ENCODE assay signal across 22 cellular contexts in genomic region chr1:53763461-53763860, GRCh38. TPM values are rescaled to one million over a fixed set of nuclear protein-coding genes. Genes with fewer than 3 reads are reported as not detected.
"Had no signal": no experiment of that assay in that cellular context is flagged by ENCODE, and none has a peak within 500 bp of the region (broad histone marks: within the 10 kb centered on the region; RNA-seq: fewer than 3 reads in every experiment).

No MANE protein-coding gene starts in this region.

- H3K4me1 ChIP-seq: neural progenitor cell, sigmoid colon, thyroid gland had no signal

- H3K4me3 ChIP-seq: dorsolateral prefrontal cortex, mucosa of descending colon, neural progenitor cell, ovary, sigmoid colon, thyroid gland had no signal

- H2AFZ ChIP-seq: neural progenitor cell had no signal

- H3K4me2 ChIP-seq: neural progenitor cell had no signal

- H3K27me3 ChIP-seq: dorsolateral prefrontal cortex, neural progenitor cell, ovary, sigmoid colon, thyroid gland had no signal

- H3K27ac ChIP-seq: dorsolateral prefrontal cortex, epithelial cell of prostate, neural progenitor cell, ovary, sigmoid colon, thyroid gland had no signal

- DNase-seq: activated B cell treated with CpG ODN at 0.5 μM for 24 hours; activated CD4-positive, alpha-beta memory T cell treated with anti-CD3 and anti-CD28 coated beads, Interleukin-2, amount 10 ng/mL, durations not matched to agents 7 days and 5 days; activated CD4-positive, alpha-beta T cell treated with anti-CD3 and anti-CD28 coated beads for 4 hours; activated CD8-positive, alpha-beta memory T cell treated with anti-CD3 and anti-CD28 coated beads, Interleukin-2, amount 10 ng/mL, durations not matched to agents 7 days and 5 days; activated naive CD8-positive, alpha-beta T cell treated with anti-CD3 and anti-CD28 coated beads for 36 hours; amniotic stem cell; dorsolateral prefrontal cortex; foreskin melanocyte; glutamatergic neuron; hippocampal formation; left cardiac atrium; mesenchymal stem cell; mucosa of descending colon; naive thymus-derived CD4-positive, alpha-beta T cell; ovary; sigmoid colon; stimulated activated CD8-positive, alpha-beta memory T cell treated with anti-CD3 and anti-CD28 coated beads, Interleukin-4, amount 100 ng/mL, for 48 hours; stimulated activated naive CD4-positive, alpha-beta T cell; thyroid gland had no signal

- H3K9ac ChIP-seq: neural progenitor cell had no signal

- H3K36me3 ChIP-seq: ovary, sigmoid colon, thyroid gland had no signal

- ATAC-seq: activated CD8-positive, alpha-beta memory T cell treated with anti-CD3 and anti-CD28 coated beads, Interleukin-2, amount 10 ng/mL, durations not matched to agents 7 days and 5 days; left cardiac atrium; mucosa of descending colon; naive thymus-derived CD4-positive, alpha-beta T cell had no signal

- H3K9me3 Mint-ChIP-seq: activated CD4-positive, alpha-beta memory T cell treated with anti-CD3 and anti-CD28 coated beads, Interleukin-2, amount 10 ng/mL, durations not matched to agents 7 days and 5 days; neural progenitor cell had no signal

- H3K9me3 ChIP-seq: mucosa of descending colon, ovary, sigmoid colon, thyroid gland had no signal

- H3K27ac Mint-ChIP-seq: activated B cell treated with CpG ODN at 0.5 μM for 24 hours; activated CD8-positive, alpha-beta memory T cell treated with anti-CD3 and anti-CD28 coated beads, Interleukin-2, amount 10 ng/mL, durations not matched to agents 7 days and 5 days; activated naive CD8-positive, alpha-beta T cell treated with anti-CD3 and anti-CD28 coated beads for 36 hours; neural progenitor cell had no signal

- H3K4me3 Mint-ChIP-seq: activated B cell treated with CpG ODN at 0.5 μM for 24 hours; activated CD4-positive, alpha-beta memory T cell treated with anti-CD3 and anti-CD28 coated beads, Interleukin-2, amount 10 ng/mL, durations not matched to agents 7 days and 5 days; activated CD8-positive, alpha-beta memory T cell treated with anti-CD3 and anti-CD28 coated beads, Interleukin-2, amount 10 ng/mL, durations not matched to agents 7 days and 5 days; activated naive CD8-positive, alpha-beta T cell treated with anti-CD3 and anti-CD28 coated beads for 36 hours; naive thymus-derived CD4-positive, alpha-beta T cell; neural progenitor cell had no signal

- H3K27me3 Mint-ChIP-seq: activated B cell treated with CpG ODN at 0.5 μM for 24 hours; activated CD4-positive, alpha-beta memory T cell treated with anti-CD3 and anti-CD28 coated beads, Interleukin-2, amount 10 ng/mL, durations not matched to agents 7 days and 5 days; activated CD8-positive, alpha-beta memory T cell treated with anti-CD3 and anti-CD28 coated beads, Interleukin-2, amount 10 ng/mL, durations not matched to agents 7 days and 5 days; activated naive CD8-positive, alpha-beta T cell treated with anti-CD3 and anti-CD28 coated beads for 36 hours; naive thymus-derived CD4-positive, alpha-beta T cell had no signal

- H3K4me1 Mint-ChIP-seq: neural progenitor cell had no signal

RNA-seq across cellular contexts. Expression of gene GLIS1, which starts 24.5 kb away (rescaled TPM):
- total RNA-seq: activated B cell treated with CpG ODN at 0.5 μM for 24 hours; activated CD4-positive, alpha-beta memory T cell treated with anti-CD3 and anti-CD28 coated beads, Interleukin-2, amount 10 ng/mL, durations not matched to agents 7 days and 5 days; activated CD8-positive, alpha-beta memory T cell treated with anti-CD3 and anti-CD28 coated beads, Interleukin-2, amount 10 ng/mL, durations not matched to agents 7 days and 5 days; naive thymus-derived CD4-positive, alpha-beta T cell; pulmonary artery endothelial cell had no signal
- polyA plus RNA-seq: naive thymus-derived CD4-positive, alpha-beta T cell had no signal
